Comparison of ENCODE assay signal across 1 cellular context in the genomic region with DNA sequence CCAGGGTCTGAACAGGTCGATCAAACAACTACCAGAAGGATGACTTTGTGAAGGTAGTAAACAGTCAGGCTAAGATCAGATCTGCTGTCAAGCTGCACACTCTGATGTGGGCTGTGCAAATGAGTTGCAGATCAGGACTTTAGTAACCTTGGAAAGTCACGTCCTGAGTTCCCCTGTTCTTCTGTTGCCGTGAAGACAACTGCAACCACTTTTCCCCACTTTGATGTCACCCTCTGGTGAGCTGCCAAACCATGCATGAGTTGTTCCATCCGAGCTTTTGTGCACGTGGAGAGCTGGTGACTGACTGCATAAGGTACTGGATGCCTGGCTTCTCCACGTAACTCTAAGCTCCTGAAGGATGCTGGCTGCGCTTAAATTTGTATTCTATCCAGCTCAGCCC.
TF ChIP-seq lines count a peak whose summit lies in the region.

No MANE protein-coding gene starts in this region.

TF ChIP-seq in HepG2, 621 proteins besides CTCF, POLR2A, EP300 and RAD21:
- TF ChIP-seq, protein P1, sequence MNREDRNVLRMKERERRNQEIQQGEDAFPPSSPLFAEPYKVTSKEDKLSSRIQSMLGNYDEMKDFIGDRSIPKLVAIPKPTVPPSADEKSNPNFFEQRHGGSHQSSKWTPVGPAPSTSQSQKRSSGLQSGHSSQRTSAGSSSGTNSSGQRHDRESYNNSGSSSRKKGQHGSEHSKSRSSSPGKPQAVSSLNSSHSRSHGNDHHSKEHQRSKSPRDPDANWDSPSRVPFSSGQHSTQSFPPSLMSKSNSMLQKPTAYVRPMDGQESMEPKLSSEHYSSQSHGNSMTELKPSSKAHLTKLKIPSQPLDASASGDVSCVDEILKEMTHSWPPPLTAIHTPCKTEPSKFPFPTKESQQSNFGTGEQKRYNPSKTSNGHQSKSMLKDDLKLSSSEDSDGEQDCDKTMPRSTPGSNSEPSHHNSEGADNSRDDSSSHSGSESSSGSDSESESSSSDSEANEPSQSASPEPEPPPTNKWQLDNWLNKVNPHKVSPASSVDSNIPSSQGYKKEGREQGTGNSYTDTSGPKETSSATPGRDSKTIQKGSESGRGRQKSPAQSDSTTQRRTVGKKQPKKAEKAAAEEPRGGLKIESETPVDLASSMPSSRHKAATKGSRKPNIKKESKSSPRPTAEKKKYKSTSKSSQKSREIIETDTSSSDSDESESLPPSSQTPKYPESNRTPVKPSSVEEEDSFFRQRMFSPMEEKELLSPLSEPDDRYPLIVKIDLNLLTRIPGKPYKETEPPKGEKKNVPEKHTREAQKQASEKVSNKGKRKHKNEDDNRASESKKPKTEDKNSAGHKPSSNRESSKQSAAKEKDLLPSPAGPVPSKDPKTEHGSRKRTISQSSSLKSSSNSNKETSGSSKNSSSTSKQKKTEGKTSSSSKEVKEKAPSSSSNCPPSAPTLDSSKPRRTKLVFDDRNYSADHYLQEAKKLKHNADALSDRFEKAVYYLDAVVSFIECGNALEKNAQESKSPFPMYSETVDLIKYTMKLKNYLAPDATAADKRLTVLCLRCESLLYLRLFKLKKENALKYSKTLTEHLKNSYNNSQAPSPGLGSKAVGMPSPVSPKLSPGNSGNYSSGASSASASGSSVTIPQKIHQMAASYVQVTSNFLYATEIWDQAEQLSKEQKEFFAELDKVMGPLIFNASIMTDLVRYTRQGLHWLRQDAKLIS (CRISPR knock-in tag; IDR thresholded peaks at IDR 0.05): no peak
TF ChIP-seq in HepG2: peak in this region for 0.
